28 cellular contexts compared by ENCODE assay signal in the genomic region with DNA sequence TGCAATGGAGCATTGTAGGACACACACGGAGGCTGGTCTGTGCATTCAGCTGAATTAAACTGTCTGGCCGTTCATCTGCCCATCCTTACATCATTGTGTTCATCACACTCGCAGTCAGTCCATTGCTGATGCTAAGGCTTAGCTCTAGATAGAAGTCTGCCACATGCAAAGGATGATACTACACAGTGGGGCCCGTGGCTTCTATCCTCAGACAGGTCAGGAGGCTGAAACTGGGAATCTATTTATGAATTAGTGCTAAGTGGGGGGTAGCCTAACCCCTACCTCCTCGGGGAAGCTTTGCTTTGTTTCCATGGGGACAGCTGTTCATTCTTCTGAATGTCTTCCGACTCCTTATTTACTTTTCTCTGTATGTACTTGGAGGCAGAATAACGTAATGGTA.
"Had no signal": no experiment of that assay in that cellular context is flagged by ENCODE, and none has a peak within 500 bp of the region (broad histone marks: within the 10 kb centered on the region; RNA-seq: fewer than 3 reads in every experiment).

No MANE protein-coding gene starts in this region.

- H3K4me1 ChIP-seq: ascending aorta, breast epithelium, SJSA1 had no signal

- ATAC-seq: activated CD4-positive, alpha-beta T cell treated with anti-CD3 and anti-CD28 coated beads for 36 hours; activated CD4-positive, CD25-positive, alpha-beta regulatory T cell treated with anti-CD3 and anti-CD28 coated beads, Interleukin-2, amount 50 U/mL, for 24 hours; activated CD8-positive, alpha-beta T cell treated with anti-CD3 and anti-CD28 coated beads, Interleukin-2, amount 10 ng/mL, durations not matched to agents 7 days and 5 days; Panc1; WTC11 had no signal

- DNase-seq: activated CD4-positive, alpha-beta T cell treated with anti-CD3 and anti-CD28 coated beads for 36 hours; activated CD4-positive, alpha-beta T cell treated with anti-CD3 and anti-CD28 coated beads, Interleukin-2, amount 10 ng/mL, durations not matched to agents 7 days and 5 days; activated CD4-positive, alpha-beta T cell treated with anti-CD3 and anti-CD28 coated beads, Interleukin-2, amount 50 U/mL, for 48 hours; activated CD8-positive, alpha-beta T cell treated with anti-CD3 and anti-CD28 coated beads, Interleukin-2, amount 10 ng/mL, durations not matched to agents 7 days and 5 days; activated gamma-delta T cell; activated naive CD4-positive, alpha-beta T cell treated with Interleukin-2 at 50 U/mL for 16 hours; activated naive CD8-positive, alpha-beta T cell treated with anti-CD3 and anti-CD28 coated beads, Interleukin-2, amount 10 ng/mL, durations not matched to agents 7 days and 5 days; activated T-cell treated with anti-CD3 and anti-CD28 coated beads, Interleukin-2, amount 50 U/mL, for 24 hours; amygdala; NCI-H1092 treated with DMSO at 0.1 percent for 48 hours; NCI-H1417; NCI-H187 treated with DMSO at 0.1 percent for 48 hours; NCI-H2081; NCI-H2171 treated with DMSO at 0.1 percent for 48 hours; NCI-H226; NCI-H446 treated with DMSO at 0.1 percent for 48 hours; NCI-H524; NCI-H69; NCI-H82; SHP77; SK-N-SH had no signal

- H3K4me3 ChIP-seq: ascending aorta, breast epithelium, SJSA1 had no signal

- H3K4me2 ChIP-seq: SK-N-SH had no signal

- H3K36me3 ChIP-seq: ascending aorta, breast epithelium, SJSA1 had no signal

- H3K27ac ChIP-seq: ascending aorta, breast epithelium, SJSA1 had no signal

- H3K27me3 ChIP-seq: ascending aorta, breast epithelium, SJSA1 had no signal

- FAIRE-seq: TTC549 had no signal

- H3K9me3 ChIP-seq: ascending aorta, breast epithelium, SJSA1, SK-N-SH had no signal

- H3K9ac ChIP-seq: SK-N-SH had no signal
